In the genomic region with DNA sequence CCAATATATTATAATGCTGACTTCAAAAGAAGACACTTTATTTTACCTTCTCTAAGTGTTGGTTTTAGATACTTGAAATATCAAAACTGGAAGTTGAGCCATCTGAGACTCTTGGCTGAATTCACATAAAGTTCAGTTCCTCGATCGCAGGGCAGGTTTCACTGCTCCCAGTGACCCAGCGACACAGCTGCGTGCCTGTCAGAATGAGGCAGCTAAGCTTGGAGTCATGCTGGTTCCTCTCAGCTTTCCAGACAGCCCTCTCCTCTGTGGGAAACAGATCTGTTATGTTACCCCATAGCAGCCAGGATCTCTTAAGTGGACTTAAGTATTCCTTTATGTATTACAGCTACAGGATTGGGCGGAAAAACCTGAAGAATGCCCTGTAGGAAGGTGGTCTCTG, we compare ENCODE assay signal across 11 cellular contexts.
DNase-seq lines count a peak whose midpoint lies in the region; ATAC-seq and TF ChIP-seq lines count a peak whose summit lies in the region.
"Had no signal": no experiment of that assay in that cellular context is flagged by ENCODE, and none has a peak within 500 bp of the region (broad histone marks: within the 10 kb centered on the region; RNA-seq: fewer than 3 reads in every experiment).

No MANE protein-coding gene starts in this region.

- peak; percentile 44 for ATAC-seq in GM21825 (IDR thresholded peaks at IDR 0.05; ENCODE audit: unreplicated experiment)
- peak; percentile 68 for ATAC-seq in left colon
- no peak for ATAC-seq in HG02870 (IDR thresholded peaks at IDR 0.05; ENCODE audit: unreplicated experiment)
- ATAC-seq: CD8-positive, alpha-beta T cell had no signal

- TF ChIP-seq CTCF in GM06990 (IDR thresholded peaks at IDR 0.05; ENCODE audit: insufficient read depth, low read length, poor library complexity, severe bottlenecking), result no peak

- no peaks in the 10 kb centered on the region for H3K27me3 ChIP-seq in GM06990 (replicated peaks; ENCODE audit: control insufficient read depth, insufficient read depth, low read length)

- no peak overlapping the region for H3K4me3 ChIP-seq in GM06990 (replicated peaks; ENCODE audit: low read depth, low read length)

- intact Hi-C loops in left colon (cut with DNase I, micrococcal nuclease), result no loop called here

- peak; percentile 25 for DNase-seq in GM06990 (ENCODE audit: extremely low read depth, insufficient read length)
- DNase-seq in NCI-H524 treated with DMSO at 0.1 percent for 48 hours (lab: John Stamatoyannopoulos, UW), result peak; percentile 71
- DNase-seq in left colon, result no peak
- no peak for DNase-seq in NAMALWA (ENCODE audit: low spot score)
- DNase-seq in stimulated activated CD4-positive, alpha-beta T cell treated with anti-CD3 and anti-CD28 coated beads, Interleukin-15, amount 100 ng/mL, for 24 hours, result no peak
- no peak for DNase-seq in activated T-cell treated with anti-CD3 and anti-CD28 coated beads for 4 hours
- DNase-seq: CD8-positive, alpha-beta T cell; effector CD8-positive, alpha-beta T cell; NCI-H526 treated with DMSO at 0.1 percent for 48 hours had no signal

- H3K36me3 ChIP-seq in GM06990 (ENCODE audit: control insufficient read depth, insufficient read depth, low read length), result no peaks in the 10 kb centered on the region

Comparison
In these comparisons a context has a peak if more than half of its experiments do, and no peak if none do; other contexts are left out.
1. DNase-seq: peak in GM06990 (single experiment) and NCI-H524 treated with DMSO at 0.1 percent for 48 hours (single experiment); none in left colon (0 of 2), NAMALWA (single experiment), stimulated activated CD4-positive, alpha-beta T cell treated with anti-CD3 and anti-CD28 coated beads, Interleukin-15, amount 100 ng/mL, for 24 hours (single experiment) and activated T-cell treated with anti-CD3 and anti-CD28 coated beads for 4 hours (single experiment).